8 cellular contexts compared by ENCODE assay signal in the genomic region with DNA sequence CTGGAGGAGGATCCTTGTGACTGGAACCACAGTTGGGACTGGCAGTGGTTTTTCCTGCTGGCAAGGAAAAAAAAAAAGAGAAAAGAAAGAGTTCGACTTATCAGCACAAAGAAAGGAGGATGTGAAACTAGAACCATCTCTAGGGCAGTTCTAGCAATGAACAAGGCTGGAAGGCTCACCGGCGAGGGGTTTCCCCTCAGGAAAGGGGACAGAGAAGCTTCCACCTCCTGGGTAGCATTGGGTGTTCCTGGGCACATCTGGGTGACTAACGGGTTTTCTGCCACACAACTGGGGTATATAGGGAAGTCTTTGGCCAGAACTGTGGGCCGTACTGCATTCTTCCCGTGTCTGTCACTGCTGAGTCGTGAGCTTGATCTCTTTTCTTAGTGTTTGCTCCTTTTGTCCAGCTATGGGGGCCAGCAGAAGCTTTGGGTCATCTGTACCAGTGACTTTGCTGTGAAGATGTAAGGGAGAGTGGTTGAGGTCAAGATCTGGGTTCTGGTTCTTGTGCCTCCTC.
A peak's percentile ranks its signal among the peaks of the same experiment; 100 is the strongest.
DNase-seq lines count a peak whose midpoint lies in the region; ATAC-seq lines count a peak whose summit lies in the region.

No MANE protein-coding gene starts in this region.

- peaks cover 12% of the 10 kb centered on the region for H3K36me3 Mint-ChIP-seq in activated CD8-positive, alpha-beta T cell treated with anti-CD3 and anti-CD28 coated beads, Interleukin-2, amount 10 ng/mL, durations not matched to agents 7 days and 5 days (ENCODE audit: low read depth)

- DNase-seq in ELR (ENCODE audit: low read depth) (peak; percentile 73), pons (ENCODE audit: low spot score) (peak; percentile 59), KBM-7 (no peak), GF-D8 (lab: John Stamatoyannopoulos, UW) (no peak), HAP-1 (ENCODE audit: low spot score in 2 of 2) (no peak)
- no peak for DNase-seq in activated CD8-positive, alpha-beta T cell treated with anti-CD3 and anti-CD28 coated beads, Interleukin-2, amount 10 ng/mL, durations not matched to agents 7 days and 5 days

- no peak overlapping the region for H3K4me3 Mint-ChIP-seq in activated CD8-positive, alpha-beta T cell treated with anti-CD3 and anti-CD28 coated beads, Interleukin-2, amount 10 ng/mL, durations not matched to agents 7 days and 5 days

- peaks cover 70% of the 10 kb centered on the region for H3K4me1 Mint-ChIP-seq in activated CD8-positive, alpha-beta T cell treated with anti-CD3 and anti-CD28 coated beads, Interleukin-2, amount 10 ng/mL, durations not matched to agents 7 days and 5 days (ENCODE audit: low read depth)

- no peaks in the 10 kb centered on the region for H3K36me3 ChIP-seq in HAP-1 (replicated peaks)

- in situ Hi-C loops in KBM-7 (cut with MboI; ENCODE audit: low pct_unique_long_range_greater_than_20kb, low sequenced_read_pairs) (loop anchor here (10.0 kb wide), 1 partner anchor 142 kb away; no protein-coding TSS in a partner anchor), HAP-1 (cut with MboI; ENCODE audit: low sequenced_read_pairs) (loop anchor here (5.0 to 25.0 kb wide), 2 partner anchors 170 to 470 kb away; partner anchors contain the start of gene MTCH2)

- no peaks in the 10 kb centered on the region for H3K9me3 ChIP-seq in HAP-1

- CTCF ChIA-PET in activated CD8-positive, alpha-beta T cell treated with anti-CD3 and anti-CD28 coated beads, Interleukin-2, amount 10 ng/mL, durations not matched to agents 7 days and 5 days (lab: Charles Lee) = interaction anchor here (0.8 to 10.3 kb wide), 21 partner anchors 8 to 187 kb away, joined by 3 to 261 read pairs (median 6); no protein-coding TSS in a partner anchor

- peak overlapping the region; percentile 93 for H3K27ac Mint-ChIP-seq in activated CD8-positive, alpha-beta T cell treated with anti-CD3 and anti-CD28 coated beads, Interleukin-2, amount 10 ng/mL, durations not matched to agents 7 days and 5 days

- H3K4me3 ChIP-seq in HAP-1 = no peak overlapping the region

- no peaks in the 10 kb centered on the region for H3K27me3 Mint-ChIP-seq in activated CD8-positive, alpha-beta T cell treated with anti-CD3 and anti-CD28 coated beads, Interleukin-2, amount 10 ng/mL, durations not matched to agents 7 days and 5 days (ENCODE audit: low read depth)

- H3K27me3 ChIP-seq in HAP-1 (ENCODE audit: low read depth) = no peaks in the 10 kb centered on the region

- peak; percentile 84 for ATAC-seq in GM21447 (IDR thresholded peaks at IDR 0.05; ENCODE audit: unreplicated experiment)
- ATAC-seq in HG03565 (IDR thresholded peaks at IDR 0.05; ENCODE audit: unreplicated experiment) = peak; percentile 86
- no peak for ATAC-seq in activated CD8-positive, alpha-beta T cell treated with anti-CD3 and anti-CD28 coated beads, Interleukin-2, amount 10 ng/mL, durations not matched to agents 7 days and 5 days

- H3K9me3 Mint-ChIP-seq in activated CD8-positive, alpha-beta T cell treated with anti-CD3 and anti-CD28 coated beads, Interleukin-2, amount 10 ng/mL, durations not matched to agents 7 days and 5 days (ENCODE audit: insufficient read depth) = no peaks in the 10 kb centered on the region

- peaks cover 34% of the 10 kb centered on the region for H3K4me1 ChIP-seq in HAP-1

- POLR2A ChIA-PET in activated CD8-positive, alpha-beta T cell treated with anti-CD3 and anti-CD28 coated beads, Interleukin-2, amount 10 ng/mL, durations not matched to agents 7 days and 5 days (lab: Charles Lee) = interaction anchor here (1.2 to 2.2 kb wide), 3 partner anchors 52 to 173 kb away, joined by 4 to 13 read pairs (median 6); no protein-coding TSS in a partner anchor

Comparison
In these comparisons a context has a peak if more than half of its experiments do, and no peak if none do; other contexts are left out.
1. DNase-seq: peak in ELR (single experiment) and pons (single experiment); none in activated CD8-positive, alpha-beta T cell treated with anti-CD3 and anti-CD28 coated beads, Interleukin-2, amount 10 ng/mL, durations not matched to agents 7 days and 5 days (single experiment), KBM-7 (single experiment), GF-D8 (single experiment) and HAP-1 (0 of 2).